ENCODE assay signal across 8 cellular contexts in genomic region chrX:2889045-2889605, GRCh38. TPM values are rescaled to one million over a fixed set of nuclear protein-coding genes. Genes with fewer than 3 reads are reported as not detected.
DNase-seq lines count a peak whose midpoint lies in the region; ATAC-seq and TF ChIP-seq lines count a peak whose summit lies in the region.
"Had no signal": no experiment of that assay in that cellular context is flagged by ENCODE, and none has a peak within 500 bp of the region (broad histone marks: within the 10 kb centered on the region; RNA-seq: fewer than 3 reads in every experiment).

No MANE protein-coding gene starts in this region.

- no peaks in the 10 kb centered on the region for H3K79me2 ChIP-seq in GM23248 (ENCODE audit: insufficient read depth)

- peak overlapping the region; percentile 53 for H3K9ac ChIP-seq in GM23248

- H3K9me2 ChIP-seq in GM23248 (ENCODE audit: insufficient read depth): no peaks in the 10 kb centered on the region

- DNase-seq in GM23248 (peak; percentile 5), fibroblast of villous mesenchyme (ENCODE audit: low read depth) (no peak), spleen (no peak), GM19238 (ENCODE audit: insufficient read length, low spot score) (no peak), COR-L47 (lab: John Stamatoyannopoulos, UW) (no peak)
- DNase-seq: stimulated activated CD4-positive, alpha-beta T cell treated with anti-CD3 and anti-CD28 coated beads, Interleukin-2, amount 100 ng/mL, for 48 hours had no signal

- ATAC-seq in HG02759 (IDR thresholded peaks at IDR 0.05; ENCODE audit: unreplicated experiment): no peak

- H3F3A ChIP-seq in GM23248 (ENCODE audit: insufficient read depth): no peaks in the 10 kb centered on the region

- WGBS in GM23248 (ENCODE audit: low coverage in 1 of 2, low lambda C conversion rate in 2 of 2, missing lambda C conversion rate in 2 of 2), 2 experiments: 16 to 18% methylated on average over 8 to 11 of the region's 11 CpGs
- 37 to 46% (median 41%) methylated on average over 11 of the region's 11 CpGs for WGBS in spleen, 5 donors

- H3K4me1 ChIP-seq in GM23248 (ENCODE audit: insufficient read depth): no peaks in the 10 kb centered on the region
- H3K4me1 ChIP-seq in spleen: peaks cover 0 to 10% (median 2%) of the 10 kb centered on the region in 6 donors

- TF ChIP-seq CTCF in WI38 (IDR thresholded peaks at IDR 0.05; ENCODE audit: low read depth, low read length): no peak
- no peak for TF ChIP-seq CTCF in fibroblast of villous mesenchyme (IDR thresholded peaks at IDR 0.05; ENCODE audit: insufficient read depth, low read depth, low read length)
- no peak for TF ChIP-seq CTCF in spleen (IDR thresholded peaks at IDR 0.05 in 8 of 11, conservative IDR thresholded peaks at IDR 0.05 in 3 of 11)

- in situ Hi-C loops in GM23248 (cut with MboI): no loop called here

- intact Hi-C loops in spleen (cut with DNase I; ENCODE audit: low total_unique reads): no loop called here

- H3K4me3 ChIP-seq in GM23248: peak overlapping the region; percentile 80
- H3K4me3 ChIP-seq in WI38 (ENCODE audit: low read depth, low read length): peak overlapping the region; percentile 52
- H3K4me3 ChIP-seq in fibroblast of villous mesenchyme (ENCODE audit: low read depth, low read length): peak overlapping the region; percentile 50
- peak overlapping the region in 7 of 8 donors; percentile 16 to 69 (median 34) for H3K4me3 ChIP-seq in spleen

- peak overlapping the region; percentile 90 for H3K4me2 ChIP-seq in GM23248 (ENCODE audit: unreplicated experiment)

- H3K9me3 ChIP-seq in GM23248 (ENCODE audit: low read depth) (no peaks in the 10 kb centered on the region), spleen (no peaks in the 10 kb centered on the region)

- H3K27me3 ChIP-seq in GM23248 (replicated peaks; ENCODE audit: insufficient read depth): no peaks in the 10 kb centered on the region
- peaks cover 0 to 5% (median 0%) of the 10 kb centered on the region in 7 donors for H3K27me3 ChIP-seq in spleen (replicated peaks in 1 of 7)

- no peaks in the 10 kb centered on the region for H4K20me1 ChIP-seq in GM23248 (ENCODE audit: insufficient read depth)

- no peaks in the 10 kb centered on the region for H3K36me3 ChIP-seq in GM23248 (ENCODE audit: low read depth)
- H3K36me3 ChIP-seq in spleen: no peaks in the 10 kb centered on the region

- H3K27ac ChIP-seq in GM23248 (no peak overlapping the region), spleen (peak overlapping the region in 1 of 8 donors; percentile 37)

- H2AFZ ChIP-seq in GM23248: peak overlapping the region; percentile 92

- TF ChIP-seq POLR2A in spleen (IDR thresholded peaks at IDR 0.05): no peak

RNA-seq across cellular contexts. Expression of gene ARSD, which starts 40.0 kb away (rescaled TPM):
- total RNA-seq in GM23248 (2014; rRNA removed; shearing (Covaris generic)): 11.7 and 12.3 TPM in 2 replicates
- 9.2 and 10.7 TPM in 2 replicates for polyA plus RNA-seq in GM23248 (2016; fragmentation: Nextera tagmentation; extraction: Ambion mirVana)
- 10.6 and 13.4 TPM in 2 replicates for total RNA-seq in fibroblast of villous mesenchyme
- total RNA-seq in spleen: 10 to 100 TPM; 11.8 to 22.0 (median 18.9) TPM
- 1 to 10 TPM; 2.8 to 5.0 (median 4.7) TPM for polyA plus RNA-seq in spleen
